In the genomic region with DNA sequence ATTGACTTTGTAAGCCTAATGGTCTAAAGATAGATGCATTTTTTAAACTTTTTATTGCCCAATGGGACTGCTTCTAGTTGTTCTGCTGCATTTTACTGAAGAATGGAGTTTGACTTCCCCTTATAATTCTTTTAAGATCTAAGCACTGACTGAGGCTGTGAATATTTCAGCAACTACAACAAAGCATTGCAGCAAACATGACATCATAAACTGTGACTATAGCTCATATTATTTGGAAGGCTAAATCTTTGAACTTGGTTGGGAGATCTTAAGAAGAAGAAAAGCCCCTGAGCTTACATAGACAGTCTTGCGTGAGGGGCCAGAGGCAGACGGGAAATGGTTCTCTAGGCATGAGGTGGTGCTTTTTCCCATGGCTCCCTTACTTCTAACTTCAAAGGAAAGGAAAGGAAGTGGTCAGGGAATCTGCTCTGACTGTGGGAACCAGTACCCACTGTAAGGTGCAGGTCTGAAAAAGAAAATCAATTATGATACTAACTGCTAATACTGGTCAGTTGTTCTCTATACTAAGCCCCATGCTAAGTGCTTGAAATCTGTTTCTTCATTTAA, we compare ENCODE assay signal across 18 cellular contexts.
"Had no signal": no experiment of that assay in that cellular context is flagged by ENCODE, and none has a peak within 500 bp of the region (broad histone marks: within the 10 kb centered on the region; RNA-seq: fewer than 3 reads in every experiment).

No MANE protein-coding gene starts in this region.

- H3K4me3 ChIP-seq: body of pancreas, colonic mucosa, gastrocnemius medialis, heart left ventricle, left lung, prostate gland, right atrium auricular region, upper lobe of left lung had no signal

- H3K4me3 Mint-ChIP-seq: activated naive CD8-positive, alpha-beta T cell; memory B cell; naive thymus-derived CD4-positive, alpha-beta T cell; stimulated activated naive CD8-positive, alpha-beta T cell treated with anti-CD3 and anti-CD28 coated beads, Interleukin-15, Interleukin-2, amounts not matched to agents 100 ng/mL and 50 ng/mL, for 24 hours had no signal

- H3K9me3 ChIP-seq: body of pancreas, colonic mucosa, gastrocnemius medialis, heart left ventricle, left lung, prostate gland, right atrium auricular region, upper lobe of left lung had no signal

- DNase-seq: activated CD4-positive, alpha-beta T cell treated with anti-CD3 and anti-CD28 coated beads for 1 hour; activated CD4-positive, alpha-beta T cell treated with anti-CD3 and anti-CD28 coated beads, Interleukin-2, amount 50 U/mL, for 48 hours; body of pancreas; caudate nucleus; colonic mucosa; gastrocnemius medialis; heart left ventricle; left lung; naive thymus-derived CD4-positive, alpha-beta T cell; T-helper 2 cell; upper lobe of left lung; WERI-Rb-1 had no signal

- H3K4me1 ChIP-seq: body of pancreas, colonic mucosa, left lung, prostate gland, right atrium auricular region, upper lobe of left lung had no signal

- ATAC-seq: body of pancreas; esophagus mucosa; gastrocnemius medialis; heart left ventricle; left lung; naive thymus-derived CD4-positive, alpha-beta T cell had no signal

- H3K9me3 Mint-ChIP-seq: memory B cell; stimulated activated naive CD8-positive, alpha-beta T cell treated with anti-CD3 and anti-CD28 coated beads, Interleukin-15, Interleukin-2, amounts not matched to agents 100 ng/mL and 50 ng/mL, for 24 hours had no signal

- H3K27ac Mint-ChIP-seq: activated naive CD8-positive, alpha-beta T cell; memory B cell; stimulated activated naive CD8-positive, alpha-beta T cell treated with anti-CD3 and anti-CD28 coated beads, Interleukin-15, Interleukin-2, amounts not matched to agents 100 ng/mL and 50 ng/mL, for 24 hours had no signal

- H3K36me3 ChIP-seq: colonic mucosa, prostate gland, right atrium auricular region, WERI-Rb-1 had no signal

- H3K27me3 ChIP-seq: body of pancreas, colonic mucosa, gastrocnemius medialis, right atrium auricular region, upper lobe of left lung had no signal

- H3K36me3 Mint-ChIP-seq: activated naive CD8-positive, alpha-beta T cell; memory B cell had no signal

- H3K27ac ChIP-seq: body of pancreas, colonic mucosa, gastrocnemius medialis, left lung, prostate gland, right atrium auricular region, upper lobe of left lung, WERI-Rb-1 had no signal
